17 cellular contexts compared by ENCODE assay signal in genomic region chr4:41865306-41865980, GRCh38.
DNase-seq lines count a peak whose midpoint lies in the region; ATAC-seq and TF ChIP-seq lines count a peak whose summit lies in the region.
"Had no signal": no experiment of that assay in that cellular context is flagged by ENCODE, and none has a peak within 500 bp of the region (broad histone marks: within the 10 kb centered on the region; RNA-seq: fewer than 3 reads in every experiment).

No MANE protein-coding gene starts in this region.

- no peaks in the 10 kb centered on the region for H3K79me2 ChIP-seq in hepatocyte

- H3K4me3 ChIP-seq in hepatocyte = no peak overlapping the region
- no peak overlapping the region for H3K4me3 ChIP-seq in psoas muscle
- H3K4me3 ChIP-seq: HAP-1, PC-9 had no signal

- H3K36me3 ChIP-seq in hepatocyte (replicated peaks; ENCODE audit: insufficient read depth, low read depth) (no peaks in the 10 kb centered on the region), psoas muscle (ENCODE audit: insufficient read depth in 1 of 2, low read depth in 1 of 2) (no peaks in the 10 kb centered on the region)
- H3K36me3 ChIP-seq: HAP-1 had no signal

- WGBS in hepatocyte (ENCODE audit: low lambda C conversion rate, missing lambda C conversion rate) = 2% methylated on average over 33 of the region's 33 CpGs
- WGBS in psoas muscle, 3 donors = 6 to 7% (median 7%) methylated on average over 33 of the region's 33 CpGs

- H3K4me1 ChIP-seq in hepatocyte (ENCODE audit: insufficient read depth) = no peaks in the 10 kb centered on the region
- H3K4me1 ChIP-seq in psoas muscle = no peaks in the 10 kb centered on the region
- H3K4me1 ChIP-seq: HAP-1 had no signal

- H2AFZ ChIP-seq in hepatocyte = no peak overlapping the region
- H2AFZ ChIP-seq: PC-9 had no signal

- H3K27ac ChIP-seq in hepatocyte = no peak overlapping the region
- H3K27ac ChIP-seq in psoas muscle = no peak overlapping the region
- H3K27ac ChIP-seq: PC-9 had no signal

- ATAC-seq in psoas muscle (peak in 3 of 4 donors; percentile 44 to 66 (median 54)), HG03097 (IDR thresholded peaks at IDR 0.05; ENCODE audit: low FRiP score, unreplicated experiment) (no peak), HG03520 (IDR thresholded peaks at IDR 0.05; ENCODE audit: unreplicated experiment) (no peak)
- ATAC-seq: activated CD4-positive, CD25-positive, alpha-beta regulatory T cell treated with anti-CD3 and anti-CD28 coated beads, Interleukin-2, amount 50 U/mL, for 24 hours; T-cell had no signal

- no peaks in the 10 kb centered on the region for H3K9me2 ChIP-seq in hepatocyte (replicated peaks; ENCODE audit: insufficient read depth)

- intact Hi-C loops in psoas muscle (cut with DNase I) = no loop called here

- H4K20me1 ChIP-seq in hepatocyte (ENCODE audit: insufficient read depth, poor library complexity, severe bottlenecking) = no peaks in the 10 kb centered on the region

- H3K27me3 ChIP-seq in hepatocyte = peaks cover 91% of the 10 kb centered on the region
- peaks cover 8 to 68% (median 27%) of the 10 kb centered on the region in 3 donors for H3K27me3 ChIP-seq in psoas muscle (ENCODE audit: insufficient read depth in 3 of 3, low read length in 2 of 3)

- no peaks in the 10 kb centered on the region for H3K9me3 ChIP-seq in hepatocyte (ENCODE audit: low read depth)
- H3K9me3 ChIP-seq in psoas muscle = no peaks in the 10 kb centered on the region
- H3K9me3 ChIP-seq: HAP-1 had no signal

- DNase-seq in GM03348 (ENCODE audit: low spot score) (peak; percentile 24), NCI-H82 (lab: John Stamatoyannopoulos, UW) (peak; percentile 94), hepatocyte (ENCODE audit: low spot score) (no peak), psoas muscle (peak; percentile 48 to 70), C1 segment of cervical spinal cord (lab: John Stamatoyannopoulos, UW) (no peak), NCI-H2029 treated with DMSO at 0.1 percent for 48 hours (lab: John Stamatoyannopoulos, UW) (no peak)
- DNase-seq: activated CD8-positive, alpha-beta memory T cell treated with anti-CD3 and anti-CD28 coated beads, Interleukin-2, amount 50 U/mL, for 48 hours; amygdala; NCI-H1048; PC-9; stimulated activated CD4-positive, alpha-beta T cell treated with anti-CD3 and anti-CD28 coated beads, Interleukin-4, amount 100 ng/mL, for 4 hours; stimulated activated naive CD4-positive, alpha-beta T cell treated with Interleukin-2 at 50 U/mL for 16 hours; T-cell had no signal

- TF ChIP-seq CTCF in hepatocyte (IDR thresholded peaks at IDR 0.05; ENCODE audit: poor library complexity) (no peak), psoas muscle (IDR thresholded peaks at IDR 0.05) (no peak)

- peak overlapping the region; percentile 47 for H3K4me2 ChIP-seq in hepatocyte
- H3K4me2 ChIP-seq: PC-9 had no signal

Comparison
In these comparisons a context has a peak if more than half of its experiments do, and no peak if none do; other contexts are left out.
1. DNase-seq: peak in GM03348 (single experiment), NCI-H82 (single experiment) and psoas muscle (2 of 2); none in hepatocyte (single experiment), C1 segment of cervical spinal cord (0 of 14) and NCI-H2029 treated with DMSO at 0.1 percent for 48 hours (single experiment).
2. ATAC-seq: peak in psoas muscle (3 of 4); none in HG03097 (single experiment) and HG03520 (single experiment).